In the genomic region with DNA sequence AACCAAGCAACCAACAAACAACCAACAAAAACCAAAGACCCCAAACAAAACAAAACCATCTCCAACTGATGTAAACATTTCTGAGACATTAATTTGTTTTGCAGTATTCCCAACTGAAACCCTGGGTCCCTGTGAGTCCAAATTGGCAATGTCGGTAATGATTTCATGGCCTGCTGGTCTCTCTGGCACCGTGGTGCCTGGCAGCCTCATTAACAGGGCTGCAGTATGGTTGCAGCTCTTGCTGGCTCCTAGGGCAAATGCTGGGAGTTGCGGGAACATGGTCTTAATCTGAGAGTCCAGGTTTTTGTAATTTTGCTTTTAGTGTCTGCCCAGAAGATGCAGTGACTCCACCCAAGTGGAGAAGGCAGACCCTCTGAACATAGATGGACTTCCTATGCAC, we compare ENCODE assay signal across 25 cellular contexts.
DNase-seq lines count a peak whose midpoint lies in the region; ATAC-seq and TF ChIP-seq lines count a peak whose summit lies in the region.
"Had no signal": no experiment of that assay in that cellular context is flagged by ENCODE, and none has a peak within 500 bp of the region (broad histone marks: within the 10 kb centered on the region; RNA-seq: fewer than 3 reads in every experiment).

No MANE protein-coding gene starts in this region.

- H3K4me3 ChIP-seq in upper lobe of right lung = no peak overlapping the region
- H3K4me3 ChIP-seq: GM23338, HAP-1, K562 had no signal

- no peaks in the 10 kb centered on the region for H3K4me1 ChIP-seq in upper lobe of right lung
- H3K4me1 ChIP-seq: HAP-1 had no signal

- H3K9me3 ChIP-seq in upper lobe of right lung = no peaks in the 10 kb centered on the region
- H3K9me3 ChIP-seq: HAP-1, SK-N-SH had no signal

- peaks cover 6% of the 10 kb centered on the region for H3K27me3 ChIP-seq in upper lobe of right lung

- no peaks in the 10 kb centered on the region for H3K36me3 ChIP-seq in upper lobe of right lung
- H3K36me3 ChIP-seq: HAP-1 had no signal

- intact Hi-C loops in upper lobe of right lung (cut with DNase I) = loop anchor here (10.0 kb wide), 1 partner anchor 164 kb away; no protein-coding TSS in a partner anchor

- TF ChIP-seq CTCF in upper lobe of right lung (IDR thresholded peaks at IDR 0.05) = no peak

- no peak for ATAC-seq in upper lobe of right lung
- ATAC-seq: CD8-positive, alpha-beta T cell; GM23338; K562; PC-3 had no signal

- H3K27ac ChIP-seq in upper lobe of right lung = no peak overlapping the region
- H3K27ac ChIP-seq: 22Rv1, C4-2B had no signal

- DNase-seq in DMS 273 (lab: John Stamatoyannopoulos, UW; ENCODE audit: unreplicated experiment) (peak; percentile 6), DMS 273 treated with DMSO at 0.1 percent for 48 hours (lab: John Stamatoyannopoulos, UW) (no peak), NCI-H1092 (lab: John Stamatoyannopoulos, UW) (peak; percentile 8), NCI-H2081 (lab: John Stamatoyannopoulos, UW) (peak; percentile 55 to 82), cerebellar cortex (ENCODE audit: low spot score) (peak; percentile 96), H4 (ENCODE audit: low spot score) (no peak), NCI-H1436 treated with DMSO at 0.1 percent for 48 hours (lab: John Stamatoyannopoulos, UW) (no peak), upper lobe of right lung (no peak)
- DNase-seq: CD8-positive, alpha-beta T cell; DMS153; DND-41; HFFc6; Kasumi-1; NCI-H1105 treated with DMSO at 0.1 percent for 48 hours; NCI-H2029 treated with DMSO at 0.1 percent for 48 hours; NCI-H748 treated with DMSO at 0.1 percent for 48 hours; NK-92 treated with Interleukin-12 subunit alpha and Interleukin-12 subunit beta, amount 100 ng/mL, for 24 hours; PC-3; SK-N-SH; SW 1271 had no signal

Comparison
In these comparisons a context has a peak if more than half of its experiments do, and no peak if none do; other contexts are left out.
1. DNase-seq: peak in DMS 273 (single experiment), NCI-H1092 (single experiment), NCI-H2081 (2 of 2) and cerebellar cortex (single experiment); none in DMS 273 treated with DMSO at 0.1 percent for 48 hours (single experiment), H4 (single experiment), NCI-H1436 treated with DMSO at 0.1 percent for 48 hours (single experiment) and upper lobe of right lung (single experiment).